9 cellular contexts compared by ENCODE assay signal in the genomic region with DNA sequence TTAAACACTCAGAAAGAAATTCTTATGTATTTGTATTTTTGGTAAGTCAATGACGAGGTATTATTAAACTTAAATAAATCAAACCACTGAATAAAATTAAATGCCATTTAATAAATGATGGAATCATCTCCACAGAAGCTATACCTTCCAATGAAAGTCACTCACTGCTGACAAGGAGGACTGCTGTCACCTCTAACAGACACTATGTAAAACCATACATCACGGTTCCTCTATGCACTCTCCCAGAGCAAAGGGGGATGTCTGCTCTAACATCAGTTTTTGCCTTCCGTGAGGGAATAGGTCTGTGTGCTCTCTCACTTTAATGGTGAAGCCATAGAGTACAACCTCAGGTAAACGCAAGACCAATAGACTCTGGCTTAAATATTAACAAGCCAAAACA.
A peak's percentile ranks its signal among the peaks of the same experiment; 100 is the strongest.
DNase-seq lines count a peak whose midpoint lies in the region; ATAC-seq and TF ChIP-seq lines count a peak whose summit lies in the region.
"Had no signal": no experiment of that assay in that cellular context is flagged by ENCODE, and none has a peak within 500 bp of the region (broad histone marks: within the 10 kb centered on the region; RNA-seq: fewer than 3 reads in every experiment).

No MANE protein-coding gene starts in this region.

- no peak overlapping the region for H3K27ac ChIP-seq in substantia nigra (ENCODE audit: low read depth, low read length, poor library complexity, severe bottlenecking)
- H3K27ac ChIP-seq: SJSA1 had no signal

- H3K4me3 Mint-ChIP-seq in natural killer cell treated with Interleukin-12 subunit alpha and Interleukin-12 subunit beta and Interleukin-15 and Interleukin-18, amount 100 ng/mL, for 72 hours = peak overlapping the region; percentile 60
- H3K4me3 Mint-ChIP-seq in natural killer cell = no peak overlapping the region
- no peak overlapping the region for H3K4me3 Mint-ChIP-seq in activated CD8-positive, alpha-beta T cell treated with anti-CD3 and anti-CD28 coated beads, Interleukin-2, amount 10 ng/mL, durations not matched to agents 7 days and 5 days

- TF ChIP-seq CTCF in natural killer cell (IDR thresholded peaks at IDR 0.05) (no peak), GM20000 (IDR thresholded peaks at IDR 0.05; ENCODE audit: extremely low read depth, missing control alignments) (no peak)

- no peaks in the 10 kb centered on the region for H3K36me3 Mint-ChIP-seq in natural killer cell treated with Interleukin-12 subunit alpha and Interleukin-12 subunit beta and Interleukin-15 and Interleukin-18, amount 100 ng/mL, for 72 hours
- no peaks in the 10 kb centered on the region for H3K36me3 Mint-ChIP-seq in natural killer cell
- peaks cover 7% of the 10 kb centered on the region for H3K36me3 Mint-ChIP-seq in activated CD8-positive, alpha-beta T cell treated with anti-CD3 and anti-CD28 coated beads, Interleukin-2, amount 10 ng/mL, durations not matched to agents 7 days and 5 days (ENCODE audit: low read depth)

- H3K27me3 Mint-ChIP-seq in natural killer cell treated with Interleukin-12 subunit alpha and Interleukin-12 subunit beta and Interleukin-15 and Interleukin-18, amount 100 ng/mL, for 72 hours = peaks cover 0 to 3% of the 10 kb centered on the region in 2 donors
- peaks cover 0 to 4% of the 10 kb centered on the region in 2 donors for H3K27me3 Mint-ChIP-seq in natural killer cell (ENCODE audit: low read depth in 2 of 2)
- H3K27me3 Mint-ChIP-seq in activated CD8-positive, alpha-beta T cell treated with anti-CD3 and anti-CD28 coated beads, Interleukin-2, amount 10 ng/mL, durations not matched to agents 7 days and 5 days (ENCODE audit: low read depth) = no peaks in the 10 kb centered on the region

- no peaks in the 10 kb centered on the region for H3K9me3 Mint-ChIP-seq in natural killer cell treated with Interleukin-12 subunit alpha and Interleukin-12 subunit beta and Interleukin-15 and Interleukin-18, amount 100 ng/mL, for 72 hours
- H3K9me3 Mint-ChIP-seq in natural killer cell = no peaks in the 10 kb centered on the region
- no peaks in the 10 kb centered on the region for H3K9me3 Mint-ChIP-seq in activated CD8-positive, alpha-beta T cell treated with anti-CD3 and anti-CD28 coated beads, Interleukin-2, amount 10 ng/mL, durations not matched to agents 7 days and 5 days (ENCODE audit: insufficient read depth)

- intact Hi-C loops in natural killer cell (cut with micrococcal nuclease) = no loop called here
- intact Hi-C loops in left ventricle myocardium superior (cut with micrococcal nuclease) = no loop called here

- peak in 1 of 2 donors; percentile 11 for ATAC-seq in natural killer cell treated with Interleukin-12 subunit alpha and Interleukin-12 subunit beta and Interleukin-15 and Interleukin-18, amount 100 ng/mL, for 72 hours
- ATAC-seq in natural killer cell (no peak), HG02884 (IDR thresholded peaks at IDR 0.05; ENCODE audit: unreplicated experiment) (peak; percentile 23), left ventricle myocardium superior (no peak)
- no peak for ATAC-seq in activated CD8-positive, alpha-beta T cell treated with anti-CD3 and anti-CD28 coated beads, Interleukin-2, amount 10 ng/mL, durations not matched to agents 7 days and 5 days

- H3K4me1 Mint-ChIP-seq in natural killer cell treated with Interleukin-12 subunit alpha and Interleukin-12 subunit beta and Interleukin-15 and Interleukin-18, amount 100 ng/mL, for 72 hours (ENCODE audit: low read depth in 2 of 2) = peaks cover 39 to 55% of the 10 kb centered on the region in 2 donors
- H3K4me1 Mint-ChIP-seq in natural killer cell = peaks cover 36% of the 10 kb centered on the region in 2 donors
- peaks cover 65% of the 10 kb centered on the region for H3K4me1 Mint-ChIP-seq in activated CD8-positive, alpha-beta T cell treated with anti-CD3 and anti-CD28 coated beads, Interleukin-2, amount 10 ng/mL, durations not matched to agents 7 days and 5 days (ENCODE audit: low read depth)

- POLR2A ChIA-PET in activated CD8-positive, alpha-beta T cell treated with anti-CD3 and anti-CD28 coated beads, Interleukin-2, amount 10 ng/mL, durations not matched to agents 7 days and 5 days (lab: Charles Lee) = no interaction called here

- CTCF ChIA-PET in activated CD8-positive, alpha-beta T cell treated with anti-CD3 and anti-CD28 coated beads, Interleukin-2, amount 10 ng/mL, durations not matched to agents 7 days and 5 days (lab: Charles Lee) = interaction anchor here (0.7 to 6.2 kb wide), 2 partner anchors 49 to 197 kb away, joined by 3 to 30 read pairs; no protein-coding TSS in a partner anchor

- peak overlapping the region in 1 of 2 donors; percentile 88 for H3K27ac Mint-ChIP-seq in natural killer cell treated with Interleukin-12 subunit alpha and Interleukin-12 subunit beta and Interleukin-15 and Interleukin-18, amount 100 ng/mL, for 72 hours
- no peak overlapping the region for H3K27ac Mint-ChIP-seq in natural killer cell
- H3K27ac Mint-ChIP-seq in activated CD8-positive, alpha-beta T cell treated with anti-CD3 and anti-CD28 coated beads, Interleukin-2, amount 10 ng/mL, durations not matched to agents 7 days and 5 days = peak overlapping the region; percentile 86

- no peak for DNase-seq in natural killer cell treated with Interleukin-12 subunit alpha and Interleukin-12 subunit beta and Interleukin-15 and Interleukin-18, amount 100 ng/mL, for 72 hours (ENCODE audit: low spot score)
- DNase-seq in natural killer cell = no peak
- DNase-seq in activated CD8-positive, alpha-beta T cell treated with anti-CD3 and anti-CD28 coated beads, Interleukin-2, amount 10 ng/mL, durations not matched to agents 7 days and 5 days = no peak
- DNase-seq in GM20000 (ENCODE audit: low spot score) = no peak
- DNase-seq in substantia nigra (lab: John Stamatoyannopoulos, UW) = no peak
- DNase-seq in epidermal melanocyte (ENCODE audit: insufficient read length, low spot score) = no peak
- DNase-seq in left ventricle myocardium superior = no peak
